Comparison of ENCODE assay signal across 27 cellular contexts in genomic region chr14:50616275-50616674, GRCh38.
"Had no signal": no experiment of that assay in that cellular context is flagged by ENCODE, and none has a peak within 500 bp of the region (broad histone marks: within the 10 kb centered on the region; RNA-seq: fewer than 3 reads in every experiment).

No MANE protein-coding gene starts in this region.

- H3K27me3 ChIP-seq: adrenal gland, ascending aorta, breast epithelium, cardiac muscle cell, heart left ventricle had no signal

- FAIRE-seq: colon had no signal

- H3K4me1 ChIP-seq: adrenal gland, ascending aorta, breast epithelium, heart left ventricle had no signal

- DNase-seq: activated CD4-positive, alpha-beta memory T cell treated with anti-CD3 and anti-CD28 coated beads for 36 hours; activated CD4-positive, alpha-beta T cell treated with anti-CD3 and anti-CD28 coated beads for 36 hours; activated CD4-positive, alpha-beta T cell treated with anti-CD3 and anti-CD28 coated beads, Interleukin-2, amount 10 ng/mL, durations not matched to agents 24 days and 14 days; activated CD4-positive, CD25-positive, alpha-beta regulatory T cell; activated CD4-positive, CD25-positive, alpha-beta regulatory T cell treated with anti-CD3 and anti-CD28 coated beads, Interleukin-2, amount 50 U/mL, for 72 hours; activated CD8-positive, alpha-beta memory T cell treated with anti-CD3 and anti-CD28 coated beads, Interleukin-2, amount 10 ng/mL, durations not matched to agents 7 days and 5 days; activated CD8-positive, alpha-beta memory T cell treated with anti-CD3 and anti-CD28 coated beads, Interleukin-2, amount 50 U/mL, for 4 hours; activated CD8-positive, alpha-beta T cell treated with anti-CD3 and anti-CD28 coated beads, Interleukin-2, amount 10 ng/mL, durations not matched to agents 7 days and 5 days; activated effector memory CD4-positive, alpha-beta T cell treated with anti-CD3 and anti-CD28 coated beads, Interleukin-2, amount 50 U/mL, for 16 hours; activated naive CD4-positive, alpha-beta T cell treated with anti-CD3 and anti-CD28 coated beads for 36 hours; activated naive CD8-positive, alpha-beta T cell treated with anti-CD3 and anti-CD28 coated beads for 36 hours; activated naive CD8-positive, alpha-beta T cell treated with anti-CD3 and anti-CD28 coated beads, Interleukin-2, amount 50 U/mL, for 24 hours; activated T-cell treated with anti-CD3 and anti-CD28 coated beads, Interleukin-2, amount 50 U/mL, for 1 hour; activated T-cell treated with anti-CD3 and anti-CD28 coated beads, Interleukin-2, amount 50 U/mL, for 48 hours; adrenal gland; cortex of kidney; effector memory CD4-positive, alpha-beta T cell; endodermal cell; foreskin fibroblast; glutamatergic neuron; heart left ventricle; T-helper 2 cell had no signal

- H3K4me3 ChIP-seq: adrenal gland, ascending aorta, breast epithelium, cardiac muscle cell, heart left ventricle had no signal

- H3K9me3 ChIP-seq: adrenal gland, ascending aorta, breast epithelium had no signal

- H3K27ac ChIP-seq: adrenal gland, ascending aorta, breast epithelium, cardiac muscle cell, heart left ventricle had no signal

- ATAC-seq: activated CD4-positive, alpha-beta T cell treated with anti-CD3 and anti-CD28 coated beads for 36 hours; activated CD8-positive, alpha-beta memory T cell treated with anti-CD3 and anti-CD28 coated beads, Interleukin-2, amount 10 ng/mL, durations not matched to agents 7 days and 5 days; activated CD8-positive, alpha-beta T cell treated with anti-CD3 and anti-CD28 coated beads, Interleukin-2, amount 10 ng/mL, durations not matched to agents 7 days and 5 days; activated naive CD8-positive, alpha-beta T cell treated with anti-CD3 and anti-CD28 coated beads, Interleukin-2, amount 50 U/mL, for 24 hours; esophagus mucosa; heart left ventricle had no signal
